Comparison of ENCODE assay signal across 7 cellular contexts in the genomic region with DNA sequence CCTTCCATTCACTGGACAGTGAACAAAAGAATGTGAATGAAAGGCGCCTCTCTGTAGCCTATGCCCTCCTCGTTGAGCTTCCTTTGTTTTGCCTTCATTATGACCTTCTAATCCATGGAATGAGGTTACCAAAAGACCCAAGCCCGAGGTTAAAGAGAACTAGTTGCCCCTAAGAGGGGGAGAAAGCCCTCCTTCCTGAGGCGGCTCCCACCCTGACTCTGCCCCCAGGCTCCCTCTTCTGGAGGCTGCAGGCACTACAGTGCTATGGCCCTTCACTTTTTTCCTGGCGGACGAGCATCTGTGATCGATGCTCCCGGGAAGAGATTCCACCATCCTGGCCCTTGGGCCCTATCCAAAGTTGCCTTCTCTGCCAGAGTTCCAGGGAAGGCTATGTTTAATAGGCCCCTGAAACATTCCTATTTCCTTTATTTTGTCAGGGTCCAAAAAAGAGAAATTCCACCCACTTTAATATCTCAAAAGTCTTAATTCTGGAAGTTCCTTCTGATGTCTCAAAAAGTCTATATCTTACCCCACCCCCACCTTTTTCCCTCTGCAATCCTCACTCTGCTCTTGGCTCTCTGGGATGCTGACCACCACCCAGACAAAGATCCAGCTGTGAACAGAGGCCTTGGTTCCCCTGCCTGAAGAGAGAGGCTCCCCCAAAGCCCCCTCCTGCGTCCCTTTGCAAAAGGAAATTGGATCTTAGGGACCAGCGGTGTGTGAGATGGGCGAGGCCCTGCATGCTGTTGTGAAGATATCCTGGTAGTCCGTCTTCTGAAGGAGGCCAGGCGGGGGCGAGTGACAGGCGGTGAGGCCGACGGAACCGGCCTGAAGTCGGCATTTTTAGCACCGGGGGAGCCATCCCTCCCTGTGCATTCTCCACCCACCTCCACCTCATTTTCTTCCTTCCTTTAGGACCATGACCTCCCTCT.
A peak's percentile ranks its signal among the peaks of the same experiment; 100 is the strongest.
DNase-seq lines count a peak whose midpoint lies in the region; ATAC-seq and TF ChIP-seq lines count a peak whose summit lies in the region.

No MANE protein-coding gene starts in this region.

- no peak overlapping the region for H3K4me3 ChIP-seq in GM12864 (ENCODE audit: low read depth, low read length)
- no peak overlapping the region for H3K4me3 ChIP-seq in brain microvascular endothelial cell (ENCODE audit: low read depth, low read length)

- ATAC-seq in HG03432 (IDR thresholded peaks at IDR 0.05; ENCODE audit: unreplicated experiment) (peak; percentile 47), GM18870 (IDR thresholded peaks at IDR 0.05; ENCODE audit: unreplicated experiment) (no peak)

- H3K27me3 ChIP-seq in brain microvascular endothelial cell (replicated peaks) = no peaks in the 10 kb centered on the region

- TF ChIP-seq CTCF in GM12864 (IDR thresholded peaks at IDR 0.05; ENCODE audit: low read depth, low read length, missing control alignments) = peak; percentile 95
- peak; percentile 99 for TF ChIP-seq CTCF in brain microvascular endothelial cell (IDR thresholded peaks at IDR 0.05; ENCODE audit: low read depth, low read length, missing control alignments)

- H3K27ac ChIP-seq in brain microvascular endothelial cell = no peak overlapping the region

- no peaks in the 10 kb centered on the region for H3K36me3 ChIP-seq in brain microvascular endothelial cell (replicated peaks)

- no peak for DNase-seq in GM12864 (ENCODE audit: low read depth)
- peak in 3 of 5 donors; percentile 6 to 19 (median 8) for DNase-seq in T-helper 1 cell
- peak; percentile 24 for DNase-seq in brain microvascular endothelial cell
- DNase-seq in kidney glomerular epithelial cell (lab: John Stamatoyannopoulos, UW) = peak; percentile 28
- DNase-seq in stimulated activated CD4-positive, alpha-beta T cell treated with anti-CD3 and anti-CD28 coated beads, Interleukin-4, amount 100 ng/mL, for 48 hours (ENCODE audit: low read depth in 2 of 2) = peak; percentile 19 to 51

- in situ Hi-C loops in brain microvascular endothelial cell (cut with HindIII; ENCODE audit: low pct_ligation_motif_present, low sequenced_read_pairs) = loop anchor here (25.0 kb wide), 1 partner anchor 187 kb away; a partner anchor contains a TSS
